8 cellular contexts compared by ENCODE assay signal in the genomic region with DNA sequence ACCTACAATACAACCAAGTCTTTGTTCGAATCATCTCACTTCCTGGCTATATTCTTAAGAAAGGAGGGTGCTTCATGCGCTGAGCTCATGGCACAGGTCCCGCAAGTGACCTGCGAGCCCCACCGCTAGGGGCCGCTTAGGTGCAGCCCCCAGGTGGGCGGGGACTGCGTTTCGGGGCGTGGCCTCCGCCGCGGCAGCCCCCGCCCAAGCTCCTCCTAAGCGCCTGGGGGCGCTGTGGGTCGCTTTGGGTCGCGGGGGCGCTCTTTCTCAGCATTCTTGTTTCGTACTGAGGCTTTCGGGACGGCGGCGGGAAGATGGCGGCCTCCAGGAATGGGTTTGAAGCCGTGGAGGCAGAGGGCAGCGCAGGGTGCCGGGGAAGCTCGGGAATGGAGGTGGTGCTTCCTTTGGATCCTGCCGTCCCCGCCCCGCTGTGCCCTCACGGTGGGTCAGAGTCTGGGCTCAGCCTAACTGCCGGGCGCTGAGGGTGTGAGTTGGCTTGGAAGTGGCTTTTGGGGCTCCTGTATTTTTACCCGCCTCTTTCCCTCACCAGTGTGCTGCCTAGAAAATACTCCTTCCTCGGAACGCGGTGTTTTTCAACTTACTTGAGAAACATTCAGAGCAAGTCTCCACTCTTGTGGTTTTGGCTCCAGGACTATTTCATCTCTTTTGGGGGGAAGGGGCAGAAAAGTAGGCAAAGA. TPM values are rescaled to one million over a fixed set of nuclear protein-coding genes. Genes with fewer than 3 reads are reported as not detected.
DNase-seq lines count a peak whose midpoint lies in the region; ATAC-seq and TF ChIP-seq lines count a peak whose summit lies in the region.

A gene with protein sequence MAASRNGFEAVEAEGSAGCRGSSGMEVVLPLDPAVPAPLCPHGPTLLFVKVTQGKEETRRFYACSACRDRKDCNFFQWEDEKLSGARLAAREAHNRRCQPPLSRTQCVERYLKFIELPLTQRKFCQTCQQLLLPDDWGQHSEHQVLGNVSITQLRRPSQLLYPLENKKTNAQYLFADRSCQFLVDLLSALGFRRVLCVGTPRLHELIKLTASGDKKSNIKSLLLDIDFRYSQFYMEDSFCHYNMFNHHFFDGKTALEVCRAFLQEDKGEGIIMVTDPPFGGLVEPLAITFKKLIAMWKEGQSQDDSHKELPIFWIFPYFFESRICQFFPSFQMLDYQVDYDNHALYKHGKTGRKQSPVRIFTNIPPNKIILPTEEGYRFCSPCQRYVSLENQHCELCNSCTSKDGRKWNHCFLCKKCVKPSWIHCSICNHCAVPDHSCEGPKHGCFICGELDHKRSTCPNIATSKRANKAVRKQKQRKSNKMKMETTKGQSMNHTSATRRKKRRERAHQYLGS (plus strand): TSS at position 279 of the 698 bp plus-strand sequence. CDS start 36 bp downstream, at position 315.

- peaks cover 0 to 4% (median 0%) of the 10 kb centered on the region in 7 donors for H3K9me3 Mint-ChIP-seq in CD14-positive monocyte
- H3K9me3 Mint-ChIP-seq in activated CD4-positive, alpha-beta T cell treated with anti-CD3 and anti-CD28 coated beads, Interleukin-2, amount 10 ng/mL, durations not matched to agents 24 days and 14 days = no peaks in the 10 kb centered on the region

- H3K27ac Mint-ChIP-seq in CD14-positive monocyte = peak within 1 kb of the TSS; percentile 90 to 95 (median 94)
- H3K27ac Mint-ChIP-seq in activated CD4-positive, alpha-beta T cell treated with anti-CD3 and anti-CD28 coated beads, Interleukin-2, amount 10 ng/mL, durations not matched to agents 24 days and 14 days = peak within 1 kb of the TSS; percentile 97

- peaks cover 0 to 4% (median 2%) of the 10 kb centered on the region in 4 donors for H3K36me3 ChIP-seq in liver (ENCODE audit: control insufficient read depth in 4 of 4, insufficient read depth in 3 of 4, low read depth in 1 of 4, low read length in 3 of 4)

- H3K9ac ChIP-seq in liver (ENCODE audit: low read depth in 1 of 2, low read length in 2 of 2) = peak within 1 kb of the TSS; percentile 15 to 39

- DNase-seq in CD14-positive monocyte (ENCODE audit: low spot score) (peak; percentile 87), NCI-H526 treated with DMSO at 0.1 percent for 48 hours (lab: John Stamatoyannopoulos, UW) (peak; percentile 75), dedifferentiated amniotic fluid mesenchymal stem cell (ENCODE audit: extremely low spot score) (peak; percentile 87)
- peak; percentile 97 for DNase-seq in activated CD4-positive, alpha-beta T cell treated with anti-CD3 and anti-CD28 coated beads, Interleukin-2, amount 10 ng/mL, durations not matched to agents 24 days and 14 days
- peak; percentile 89 for DNase-seq in stimulated activated CD4-positive, alpha-beta T cell treated with anti-CD3 and anti-CD28 coated beads, Interleukin-4, amount 100 ng/mL, for 24 hours

- intact Hi-C loops in CD14-positive monocyte (cut with micrococcal nuclease) = loop anchor here (5.0 to 10.0 kb wide), 7 partner anchors 62 to 728 kb away; a partner anchor contains a TSS
- intact Hi-C loops in activated CD4-positive, alpha-beta T cell treated with anti-CD3 and anti-CD28 coated beads, Interleukin-2, amount 10 ng/mL, durations not matched to agents 24 days and 14 days (cut with micrococcal nuclease) = loop anchor here (1.0 to 2.0 kb wide), 7 partner anchors 9 to 728 kb away; a partner anchor contains a TSS

- H3K4me3 Mint-ChIP-seq in CD14-positive monocyte = peak within 1 kb of the TSS; percentile 99
- peak within 1 kb of the TSS; percentile 100 for H3K4me3 Mint-ChIP-seq in activated CD4-positive, alpha-beta T cell treated with anti-CD3 and anti-CD28 coated beads, Interleukin-2, amount 10 ng/mL, durations not matched to agents 24 days and 14 days

- WGBS in liver = 1% methylated on average over 40 of the region's 40 CpGs

- peak within 1 kb of the TSS; percentile 24 to 44 for H3K27ac ChIP-seq in liver (ENCODE audit: low read depth in 1 of 2, low read length in 2 of 2)

- peak; percentile 74 to 81 for TF ChIP-seq RAD21 in liver (IDR thresholded peaks at IDR 0.05)

- peaks cover 5 to 20% (median 8%) of the 10 kb centered on the region in 4 donors for H3K4me1 ChIP-seq in liver (ENCODE audit: control insufficient read depth in 4 of 4, insufficient read depth in 4 of 4, low read length in 3 of 4)

- H3K36me3 Mint-ChIP-seq in CD14-positive monocyte = peaks cover 19 to 25% of the 10 kb centered on the region in 2 donors
- H3K36me3 Mint-ChIP-seq in activated CD4-positive, alpha-beta T cell treated with anti-CD3 and anti-CD28 coated beads, Interleukin-2, amount 10 ng/mL, durations not matched to agents 24 days and 14 days (ENCODE audit: low read depth) = peaks cover 15% of the 10 kb centered on the region

- peaks cover 40% of the 10 kb centered on the region for H3K4me1 Mint-ChIP-seq in CD14-positive monocyte
- H3K4me1 Mint-ChIP-seq in activated CD4-positive, alpha-beta T cell treated with anti-CD3 and anti-CD28 coated beads, Interleukin-2, amount 10 ng/mL, durations not matched to agents 24 days and 14 days = peaks cover 11% of the 10 kb centered on the region

- ATAC-seq in GM19328 (IDR thresholded peaks at IDR 0.05; ENCODE audit: unreplicated experiment) = peak; percentile 77
- peak; percentile 84 for ATAC-seq in HG03520 (IDR thresholded peaks at IDR 0.05; ENCODE audit: unreplicated experiment)

- peaks cover 0 to 2% (median 0%) of the 10 kb centered on the region in 4 donors for H3K27me3 ChIP-seq in liver (ENCODE audit: control insufficient read depth in 4 of 4, insufficient read depth in 4 of 4, low read length in 3 of 4)

- H3K9me3 ChIP-seq in liver (ENCODE audit: control insufficient read depth in 4 of 4, low read length in 3 of 4) = no peaks in the 10 kb centered on the region

- peak within 1 kb of the TSS; percentile 75 to 81 (median 80) for H3K4me3 ChIP-seq in liver (ENCODE audit: low read depth in 1 of 3, low read length in 3 of 3)

- TF ChIP-seq CTCF in CD14-positive monocyte (IDR thresholded peaks at IDR 0.05) = peak; percentile 99
- TF ChIP-seq CTCF in liver (IDR thresholded peaks at IDR 0.05; ENCODE audit: low read depth, low read length, missing input control) = peak; percentile 97

- peaks cover 0 to 3% (median 2%) of the 10 kb centered on the region in 3 donors for H3K27me3 Mint-ChIP-seq in CD14-positive monocyte (ENCODE audit: low read depth in 3 of 3)
- H3K27me3 Mint-ChIP-seq in activated CD4-positive, alpha-beta T cell treated with anti-CD3 and anti-CD28 coated beads, Interleukin-2, amount 10 ng/mL, durations not matched to agents 24 days and 14 days = no peaks in the 10 kb centered on the region

TF ChIP-seq in liver, 16 proteins besides CTCF, POLR2A, EP300 and RAD21 (continues in another document):
- TF ChIP-seq, protein P1, sequence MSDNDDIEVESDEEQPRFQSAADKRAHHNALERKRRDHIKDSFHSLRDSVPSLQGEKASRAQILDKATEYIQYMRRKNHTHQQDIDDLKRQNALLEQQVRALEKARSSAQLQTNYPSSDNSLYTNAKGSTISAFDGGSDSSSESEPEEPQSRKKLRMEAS (IDR thresholded peaks at IDR 0.05) = peak; percentile 49
- TF ChIP-seq, protein P2, sequence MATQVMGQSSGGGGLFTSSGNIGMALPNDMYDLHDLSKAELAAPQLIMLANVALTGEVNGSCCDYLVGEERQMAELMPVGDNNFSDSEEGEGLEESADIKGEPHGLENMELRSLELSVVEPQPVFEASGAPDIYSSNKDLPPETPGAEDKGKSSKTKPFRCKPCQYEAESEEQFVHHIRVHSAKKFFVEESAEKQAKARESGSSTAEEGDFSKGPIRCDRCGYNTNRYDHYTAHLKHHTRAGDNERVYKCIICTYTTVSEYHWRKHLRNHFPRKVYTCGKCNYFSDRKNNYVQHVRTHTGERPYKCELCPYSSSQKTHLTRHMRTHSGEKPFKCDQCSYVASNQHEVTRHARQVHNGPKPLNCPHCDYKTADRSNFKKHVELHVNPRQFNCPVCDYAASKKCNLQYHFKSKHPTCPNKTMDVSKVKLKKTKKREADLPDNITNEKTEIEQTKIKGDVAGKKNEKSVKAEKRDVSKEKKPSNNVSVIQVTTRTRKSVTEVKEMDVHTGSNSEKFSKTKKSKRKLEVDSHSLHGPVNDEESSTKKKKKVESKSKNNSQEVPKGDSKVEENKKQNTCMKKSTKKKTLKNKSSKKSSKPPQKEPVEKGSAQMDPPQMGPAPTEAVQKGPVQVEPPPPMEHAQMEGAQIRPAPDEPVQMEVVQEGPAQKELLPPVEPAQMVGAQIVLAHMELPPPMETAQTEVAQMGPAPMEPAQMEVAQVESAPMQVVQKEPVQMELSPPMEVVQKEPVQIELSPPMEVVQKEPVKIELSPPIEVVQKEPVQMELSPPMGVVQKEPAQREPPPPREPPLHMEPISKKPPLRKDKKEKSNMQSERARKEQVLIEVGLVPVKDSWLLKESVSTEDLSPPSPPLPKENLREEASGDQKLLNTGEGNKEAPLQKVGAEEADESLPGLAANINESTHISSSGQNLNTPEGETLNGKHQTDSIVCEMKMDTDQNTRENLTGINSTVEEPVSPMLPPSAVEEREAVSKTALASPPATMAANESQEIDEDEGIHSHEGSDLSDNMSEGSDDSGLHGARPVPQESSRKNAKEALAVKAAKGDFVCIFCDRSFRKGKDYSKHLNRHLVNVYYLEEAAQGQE (IDR thresholded peaks at IDR 0.05) = peak; percentile 78
- TF ChIP-seq, protein P3, sequence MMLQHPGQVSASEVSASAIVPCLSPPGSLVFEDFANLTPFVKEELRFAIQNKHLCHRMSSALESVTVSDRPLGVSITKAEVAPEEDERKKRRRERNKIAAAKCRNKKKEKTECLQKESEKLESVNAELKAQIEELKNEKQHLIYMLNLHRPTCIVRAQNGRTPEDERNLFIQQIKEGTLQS (IDR thresholded peaks at IDR 0.05) = peak; percentile 63
- TF ChIP-seq JUND (IDR thresholded peaks at IDR 0.05) = peak; percentile 58 to 67
- TF ChIP-seq TAF1 (conservative IDR thresholded peaks at IDR 0.05) = peak; percentile 77
- TF ChIP-seq SP1 (IDR thresholded peaks at IDR 0.05) = peak; percentile 84
- peak; percentile 76 for TF ChIP-seq NR2F2 (IDR thresholded peaks at IDR 0.05)
- TF ChIP-seq HNF4G (IDR thresholded peaks at IDR 0.05) = peak; percentile 54
- TF ChIP-seq FOXA2 (IDR thresholded peaks at IDR 0.05) = no peak
- peak; percentile 24 to 54 for TF ChIP-seq EGR1 (IDR thresholded peaks at IDR 0.05; ENCODE audit: low read depth in 2 of 2)
- peak; percentile 47 to 60 for TF ChIP-seq HNF4A (conservative IDR thresholded peaks at IDR 0.05)
- TF ChIP-seq FOXA1 (IDR thresholded peaks at IDR 0.05) = peak; percentile 53
- peak in 1 of 2 donors; percentile 76 for TF ChIP-seq GABPA (IDR thresholded peaks at IDR 0.05 in 1 of 2, conservative IDR thresholded peaks at IDR 0.05 in 1 of 2)
- peak; percentile 99 for TF ChIP-seq YY1 (IDR thresholded peaks at IDR 0.05)

RNA-seq across cellular contexts. Expression of the gene that starts here (rescaled TPM):
- polyA plus RNA-seq in CD14-positive monocyte (1 to 10 TPM; 1.6 to 3.4 TPM), liver (1 to 10 TPM; 2.1 to 2.4 TPM)
- total RNA-seq in activated CD4-positive, alpha-beta T cell treated with anti-CD3 and anti-CD28 coated beads, Interleukin-2, amount 10 ng/mL, durations not matched to agents 24 days and 14 days = 15.5 and 15.6 TPM in 2 replicates
- 1 to 10 TPM; 6.7 to 7.4 TPM for total RNA-seq in liver

Comparison
In these comparisons a context has a peak if more than half of its experiments do, and no peak if none do; other contexts are left out.
1. Peak in every context shown above with its lines: DNase-seq, ATAC-seq, H3K4me3 ChIP-seq and H3K27ac ChIP-seq.